In the genomic region with DNA sequence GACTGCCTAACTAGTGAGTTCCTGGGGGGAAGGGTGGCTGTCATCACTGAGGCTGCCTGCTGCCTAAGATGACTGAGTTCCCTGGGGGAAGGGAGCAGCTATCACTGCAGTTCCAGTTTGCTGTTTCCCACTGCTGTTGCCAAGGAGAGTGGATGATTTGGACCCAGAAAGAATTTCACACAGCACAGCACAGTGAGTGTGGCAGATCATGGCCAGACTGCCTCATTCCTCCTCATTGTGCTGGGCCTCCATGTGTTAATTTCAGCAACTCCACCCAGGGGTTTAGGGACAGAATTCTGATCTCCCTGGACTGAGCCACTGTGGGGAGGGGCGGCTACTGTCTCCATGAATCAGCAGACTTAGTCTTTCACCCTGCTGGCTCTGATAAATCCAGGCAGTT, we compare ENCODE assay signal across 16 cellular contexts.
"Had no signal": no experiment of that assay in that cellular context is flagged by ENCODE, and none has a peak within 500 bp of the region (broad histone marks: within the 10 kb centered on the region; RNA-seq: fewer than 3 reads in every experiment).

No MANE protein-coding gene starts in this region.

- H3K27me3 Mint-ChIP-seq: activated B cell treated with CpG ODN at 0.5 μM for 24 hours; activated CD4-positive, alpha-beta memory T cell treated with anti-CD3 and anti-CD28 coated beads for 36 hours; activated naive CD8-positive, alpha-beta T cell treated with anti-CD3 and anti-CD28 coated beads, Interleukin-2, amount 10 ng/mL, durations not matched to agents 7 days and 5 days; natural killer cell treated with Interleukin-12 subunit alpha and Interleukin-12 subunit beta and Interleukin-15 and Interleukin-18, amount 100 ng/mL, for 72 hours; stimulated activated naive B cell treated with anti-CD40 and anti-IgM and Interleukin-4, amounts not matched to agents 10 μg/mL and 1 μg/mL and 100 μg/mL, for 72 hours had no signal

- H3K9me3 Mint-ChIP-seq: activated naive CD8-positive, alpha-beta T cell treated with anti-CD3 and anti-CD28 coated beads, Interleukin-2, amount 10 ng/mL, durations not matched to agents 7 days and 5 days had no signal

- H3K27me3 ChIP-seq: heart left ventricle, neutrophil, thyroid gland had no signal

- H3K36me3 ChIP-seq: heart left ventricle, neutrophil, thyroid gland had no signal

- H3K9me3 ChIP-seq: neutrophil, thyroid gland had no signal

- DNase-seq: activated B cell treated with CpG ODN at 0.5 μM for 24 hours; activated CD4-positive, alpha-beta memory T cell treated with anti-CD3 and anti-CD28 coated beads for 36 hours; activated CD4-positive, alpha-beta T cell treated with anti-CD3 and anti-CD28 coated beads for 4 hours; activated naive CD4-positive, alpha-beta T cell treated with Interleukin-2 at 50 U/mL for 16 hours; activated naive CD8-positive, alpha-beta T cell treated with anti-CD3 and anti-CD28 coated beads, Interleukin-2, amount 10 ng/mL, durations not matched to agents 7 days and 5 days; activated T-cell treated with anti-CD3 and anti-CD28 coated beads for 4 hours; effector CD4-positive, alpha-beta T cell; foreskin fibroblast; stimulated activated naive B cell treated with anti-CD40 and anti-IgM and Interleukin-4, amounts not matched to agents 10 μg/mL and 1 μg/mL and 100 μg/mL, for 72 hours; T-helper 2 cell; thyroid gland had no signal

- H3K36me3 Mint-ChIP-seq: activated CD4-positive, alpha-beta memory T cell treated with anti-CD3 and anti-CD28 coated beads for 36 hours; activated naive CD8-positive, alpha-beta T cell treated with anti-CD3 and anti-CD28 coated beads, Interleukin-2, amount 10 ng/mL, durations not matched to agents 7 days and 5 days; stimulated activated naive B cell treated with anti-CD40 and anti-IgM and Interleukin-4, amounts not matched to agents 10 μg/mL and 1 μg/mL and 100 μg/mL, for 72 hours had no signal

- H3K4me3 ChIP-seq: heart left ventricle, thyroid gland had no signal

- H3K4me3 Mint-ChIP-seq: activated B cell treated with CpG ODN at 0.5 μM for 24 hours; activated CD4-positive, alpha-beta memory T cell treated with anti-CD3 and anti-CD28 coated beads for 36 hours; activated naive CD8-positive, alpha-beta T cell treated with anti-CD3 and anti-CD28 coated beads, Interleukin-2, amount 10 ng/mL, durations not matched to agents 7 days and 5 days; natural killer cell treated with Interleukin-12 subunit alpha and Interleukin-12 subunit beta and Interleukin-15 and Interleukin-18, amount 100 ng/mL, for 72 hours; stimulated activated naive B cell treated with anti-CD40 and anti-IgM and Interleukin-4, amounts not matched to agents 10 μg/mL and 1 μg/mL and 100 μg/mL, for 72 hours had no signal

- H3K4me1 Mint-ChIP-seq: activated B cell treated with CpG ODN at 0.5 μM for 24 hours; activated naive CD8-positive, alpha-beta T cell treated with anti-CD3 and anti-CD28 coated beads, Interleukin-2, amount 10 ng/mL, durations not matched to agents 7 days and 5 days; stimulated activated naive B cell treated with anti-CD40 and anti-IgM and Interleukin-4, amounts not matched to agents 10 μg/mL and 1 μg/mL and 100 μg/mL, for 72 hours had no signal

- H3K4me1 ChIP-seq: heart left ventricle, parathyroid adenoma, thyroid gland had no signal

- H3K27ac ChIP-seq: heart left ventricle, neutrophil, parathyroid adenoma, thyroid gland had no signal

- FAIRE-seq: TTC549 had no signal

- H3K27ac Mint-ChIP-seq: activated B cell treated with CpG ODN at 0.5 μM for 24 hours; activated CD4-positive, alpha-beta memory T cell treated with anti-CD3 and anti-CD28 coated beads for 36 hours; activated naive CD8-positive, alpha-beta T cell treated with anti-CD3 and anti-CD28 coated beads, Interleukin-2, amount 10 ng/mL, durations not matched to agents 7 days and 5 days; natural killer cell treated with Interleukin-12 subunit alpha and Interleukin-12 subunit beta and Interleukin-15 and Interleukin-18, amount 100 ng/mL, for 72 hours; stimulated activated naive B cell treated with anti-CD40 and anti-IgM and Interleukin-4, amounts not matched to agents 10 μg/mL and 1 μg/mL and 100 μg/mL, for 72 hours had no signal
